ENCODE assay signal across 8 cellular contexts in genomic region chr21:45404726-45405270, GRCh38. TPM values are rescaled to one million over a fixed set of nuclear protein-coding genes. Genes with fewer than 3 reads are reported as not detected.
DNase-seq lines count a peak whose midpoint lies in the region; ATAC-seq and TF ChIP-seq lines count a peak whose summit lies in the region.

Gene COL18A1, plus strand, starts transcription at chr21:45405165. Its CDS starts 66 bp downstream, at chr21:45405231.

- peak within 1 kb of the TSS; percentile 68 to 89 for H3K4me3 Mint-ChIP-seq in CD14-positive monocyte
- peak within 1 kb of the TSS; percentile 75 for H3K4me3 Mint-ChIP-seq in activated T-cell treated with anti-CD3 and anti-CD28 coated beads, Interleukin-2, amount 50 U/mL, for 24 hours

- no peak for TF ChIP-seq RAD21 in neural cell (conservative IDR thresholded peaks at IDR 0.05)

- no peaks in the 10 kb centered on the region for H4K20me1 ChIP-seq in neural cell (ENCODE audit: insufficient read depth)

- no peak within 1 kb of the TSS for H3K4me2 ChIP-seq in neural cell (ENCODE audit: low read length)

- no peaks in the 10 kb centered on the region for H3K79me2 ChIP-seq in neural cell (replicated peaks; ENCODE audit: insufficient read depth, low read length)

- no peak for TF ChIP-seq EP300 in neural cell (conservative IDR thresholded peaks at IDR 0.05; ENCODE audit: poor library complexity, severe bottlenecking)

- peaks cover 0 to 3% of the 10 kb centered on the region in 2 donors for H3K36me3 Mint-ChIP-seq in CD14-positive monocyte
- H3K36me3 Mint-ChIP-seq in activated T-cell treated with anti-CD3 and anti-CD28 coated beads, Interleukin-2, amount 50 U/mL, for 24 hours (ENCODE audit: low read depth): no peaks in the 10 kb centered on the region

- TF ChIP-seq CTCF in CD14-positive monocyte (IDR thresholded peaks at IDR 0.05) (no peak), fibroblast of the aortic adventitia (IDR thresholded peaks at IDR 0.05; ENCODE audit: insufficient read depth, low read length) (no peak), neural cell (IDR thresholded peaks at IDR 0.05; ENCODE audit: poor library complexity, severe bottlenecking) (no peak), upper lobe of right lung (IDR thresholded peaks at IDR 0.05) (no peak)

- H3K27me3 Mint-ChIP-seq in CD14-positive monocyte (ENCODE audit: low read depth in 3 of 3): peaks cover 55 to 85% (median 61%) of the 10 kb centered on the region in 3 donors
- H3K27me3 Mint-ChIP-seq in activated T-cell treated with anti-CD3 and anti-CD28 coated beads, Interleukin-2, amount 50 U/mL, for 24 hours: peaks cover 74% of the 10 kb centered on the region

- H3K4me1 ChIP-seq in upper lobe of right lung: peaks cover 18% of the 10 kb centered on the region

- peaks cover 9% of the 10 kb centered on the region for H3K4me1 Mint-ChIP-seq in CD14-positive monocyte
- H3K4me1 Mint-ChIP-seq in activated T-cell treated with anti-CD3 and anti-CD28 coated beads, Interleukin-2, amount 50 U/mL, for 24 hours (ENCODE audit: low read depth): peaks cover 13% of the 10 kb centered on the region

- no peak within 1 kb of the TSS for H3K27ac Mint-ChIP-seq in CD14-positive monocyte
- no peak within 1 kb of the TSS for H3K27ac Mint-ChIP-seq in activated T-cell treated with anti-CD3 and anti-CD28 coated beads, Interleukin-2, amount 50 U/mL, for 24 hours

- no peaks in the 10 kb centered on the region for H3K9me2 ChIP-seq in neural cell (ENCODE audit: insufficient read depth, low read length)

- H3F3A ChIP-seq in neural cell (ENCODE audit: insufficient read depth, low read length, poor library complexity, severe bottlenecking): no peaks in the 10 kb centered on the region

- peak within 1 kb of the TSS; percentile 46 for H3K9ac ChIP-seq in neural cell (ENCODE audit: low read length)

- ATAC-seq in upper lobe of right lung: peak; percentile 73
- no peak for ATAC-seq in GM19463 (IDR thresholded peaks at IDR 0.05; ENCODE audit: unreplicated experiment)

- intact Hi-C loops in CD14-positive monocyte (cut with micrococcal nuclease) (no loop called here), upper lobe of right lung (cut with DNase I) (no loop called here)

- peaks cover 12 to 35% (median 28%) of the 10 kb centered on the region in 7 donors for H3K9me3 Mint-ChIP-seq in CD14-positive monocyte
- H3K9me3 Mint-ChIP-seq in activated T-cell treated with anti-CD3 and anti-CD28 coated beads, Interleukin-2, amount 50 U/mL, for 24 hours: peaks cover 11% of the 10 kb centered on the region

- H2AFZ ChIP-seq in neural cell (ENCODE audit: low read depth, low read length): no peak within 1 kb of the TSS

- DNase-seq in CD14-positive monocyte (ENCODE audit: low spot score): no peak
- DNase-seq in LHCN-M2 (ENCODE audit: low read depth): no peak
- DNase-seq in activated T-cell treated with anti-CD3 and anti-CD28 coated beads, Interleukin-2, amount 50 U/mL, for 24 hours: peak; percentile 68
- DNase-seq in fibroblast of the aortic adventitia (ENCODE audit: low read depth): peak; percentile 15
- peak; percentile 81 for DNase-seq in upper lobe of right lung
- DNase-seq in NCI-H1694 treated with DMSO at 0.1 percent for 48 hours (lab: John Stamatoyannopoulos, UW): no peak

- H3K9me3 ChIP-seq in neural cell (ENCODE audit: low read length) (no peaks in the 10 kb centered on the region), upper lobe of right lung (no peaks in the 10 kb centered on the region)

- no peaks in the 10 kb centered on the region for H3K36me3 ChIP-seq in neural cell (ENCODE audit: insufficient read depth, low read length)
- no peaks in the 10 kb centered on the region for H3K36me3 ChIP-seq in upper lobe of right lung

- H3K4me3 ChIP-seq in fibroblast of the aortic adventitia (ENCODE audit: low read depth, low read length): peak within 1 kb of the TSS; percentile 69
- peak within 1 kb of the TSS; percentile 68 for H3K4me3 ChIP-seq in neural cell (ENCODE audit: low read length)
- peak within 1 kb of the TSS; percentile 52 for H3K4me3 ChIP-seq in upper lobe of right lung

- H3K27ac ChIP-seq in neural cell (ENCODE audit: low read length) (no peak within 1 kb of the TSS), upper lobe of right lung (peak within 1 kb of the TSS; percentile 74)

- H3K27me3 ChIP-seq in neural cell (ENCODE audit: insufficient read depth, low read depth, low read length) (peaks cover 45% of the 10 kb centered on the region), upper lobe of right lung (peaks cover 10% of the 10 kb centered on the region)

TF ChIP-seq in neural cell, 6 proteins besides CTCF, POLR2A, EP300 and RAD21:
- TF ChIP-seq SMC3 (conservative IDR thresholded peaks at IDR 0.05; ENCODE audit: poor library complexity): no peak
- no peak for TF ChIP-seq TAF1 (IDR thresholded peaks at IDR 0.05; ENCODE audit: low read depth)
- TF ChIP-seq POLR2AphosphoS5 (IDR thresholded peaks at IDR 0.05): no peak
- TF ChIP-seq EZH2 (IDR thresholded peaks at IDR 0.05; ENCODE audit: borderline replicate concordance, insufficient read depth, low read length, poor library complexity, severe bottlenecking): no peak
- no peak for TF ChIP-seq MXI1 (conservative IDR thresholded peaks at IDR 0.05; ENCODE audit: poor library complexity, severe bottlenecking)
- no peak for TF ChIP-seq REST (IDR thresholded peaks at IDR 0.05; ENCODE audit: borderline replicate concordance)

RNA-seq across cellular contexts. Expression of gene COL18A1, which starts in this region (rescaled TPM):
- polyA plus RNA-seq in CD14-positive monocyte (1 to 10 TPM in 1 of 2 donors, under 1 TPM in 1; 0.80 to 1.1 TPM), neural cell (2.5 and 3.7 TPM in 2 replicates)
- total RNA-seq in LHCN-M2 (2014; rRNA removed) (44.8 and 54.2 TPM in 2 replicates), fibroblast of the aortic adventitia (ENCODE audit: low replicate concordance) (56.5 and 57.9 TPM in 2 replicates), upper lobe of right lung (60.4 TPM)
- 13.2 TPM for polyA plus RNA-seq in LHCN-M2 (2012)
- polyA minus RNA-seq in neural cell: 1.7 and 2.2 TPM in 2 replicates

Comparison
In these comparisons a context has a peak if more than half of its experiments do, and no peak if none do; other contexts are left out.
1. DNase-seq: peak in activated T-cell treated with anti-CD3 and anti-CD28 coated beads, Interleukin-2, amount 50 U/mL, for 24 hours (single experiment), fibroblast of the aortic adventitia (single experiment) and upper lobe of right lung (single experiment); none in CD14-positive monocyte (single experiment), LHCN-M2 (single experiment) and NCI-H1694 treated with DMSO at 0.1 percent for 48 hours (single experiment).
2. Peak in every context shown above with its lines, with median percentiles within 50 percentile points of each other: H3K4me3 ChIP-seq.